In the genomic region with DNA sequence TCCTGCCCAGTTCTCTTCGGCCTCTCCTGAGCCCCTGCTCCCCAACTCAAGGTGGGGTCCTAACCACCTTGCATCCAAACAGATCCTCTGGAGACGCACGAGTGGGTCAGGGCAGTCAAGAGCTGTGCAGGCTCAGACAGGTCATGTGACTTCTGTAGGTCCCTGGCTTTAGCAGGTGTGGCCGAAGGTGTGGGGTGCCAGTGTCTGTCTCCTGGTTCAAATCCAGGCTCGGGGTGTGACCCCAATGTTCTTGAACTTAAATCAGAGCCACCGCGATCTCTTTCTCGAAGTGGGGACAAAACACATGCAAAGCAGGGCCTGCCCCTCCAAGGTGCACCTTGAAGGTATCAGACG, we compare ENCODE assay signal across 11 cellular contexts. TPM values are rescaled to one million over a fixed set of nuclear protein-coding genes. Genes with fewer than 3 reads are reported as not detected.
A peak's percentile ranks its signal among the peaks of the same experiment; 100 is the strongest.
DNase-seq lines count a peak whose midpoint lies in the region; ATAC-seq, FAIRE-seq and TF ChIP-seq lines count a peak whose summit lies in the region.
"Had no signal": no experiment of that assay in that cellular context is flagged by ENCODE, and none has a peak within 500 bp of the region (broad histone marks: within the 10 kb centered on the region; RNA-seq: fewer than 3 reads in every experiment).

No MANE protein-coding gene starts in this region.

- H3K4me3 Mint-ChIP-seq in WTC11 (no peak overlapping the region), nephron (no peak overlapping the region)
- no peak overlapping the region for H3K4me3 Mint-ChIP-seq in activated CD4-positive, alpha-beta T cell treated with anti-CD3 and anti-CD28 coated beads for 36 hours

- H2AFZ ChIP-seq in H1 (ENCODE audit: low read length) = no peak overlapping the region

- H2BK5ac ChIP-seq in H1 (ENCODE audit: low read depth, low read length) = no peak overlapping the region; the same call in 1 of the 2 replicates

- no peaks in the 10 kb centered on the region for H3K36me3 Mint-ChIP-seq in WTC11
- H3K36me3 Mint-ChIP-seq in nephron (ENCODE audit: low read depth) = no peaks in the 10 kb centered on the region
- peaks cover 35% of the 10 kb centered on the region for H3K36me3 Mint-ChIP-seq in activated CD4-positive, alpha-beta T cell treated with anti-CD3 and anti-CD28 coated beads for 36 hours (ENCODE audit: low read depth)

- peak overlapping the region; percentile 35; the same call in 1 of the 2 replicates for H2BK12ac ChIP-seq in H1 (ENCODE audit: low read depth, low read length)

- H3K4me1 Mint-ChIP-seq in WTC11 (peaks cover 80% of the 10 kb centered on the region), nephron (peaks cover 82% of the 10 kb centered on the region)
- peaks cover 43% of the 10 kb centered on the region for H3K4me1 Mint-ChIP-seq in activated CD4-positive, alpha-beta T cell treated with anti-CD3 and anti-CD28 coated beads for 36 hours

- TF ChIP-seq POLR2A in H1 (IDR thresholded peaks at IDR 0.05; ENCODE audit: control extremely low read depth in 1 of 2, low read depth in 2 of 2, low read length in 2 of 2) = no peak
- TF ChIP-seq POLR2A in testis (IDR thresholded peaks at IDR 0.05) = no peak

- H3K36me3 ChIP-seq in H1 (ENCODE audit: control insufficient read depth in 2 of 4, insufficient read depth in 4 of 4, low read length in 3 of 4) (no peaks in the 10 kb centered on the region), testis (ENCODE audit: low read depth, missing control alignments) (no peaks in the 10 kb centered on the region)

- H4K91ac ChIP-seq in H1 (replicated peaks; ENCODE audit: insufficient read length, low read length) = no peak overlapping the region

- no peak for TF ChIP-seq CTCF in WTC11 (IDR thresholded peaks at IDR 0.05)
- TF ChIP-seq CTCF in H1 (IDR thresholded peaks at IDR 0.05; ENCODE audit: control extremely low read depth in 1 of 3, insufficient read depth in 1 of 3, low read depth in 1 of 3, low read length in 3 of 3) = no peak
- TF ChIP-seq CTCF in nephron (IDR thresholded peaks at IDR 0.05; ENCODE audit: unreplicated experiment in 3 of 3) = no peak
- TF ChIP-seq CTCF in testis (IDR thresholded peaks at IDR 0.05) = no peak

- H3K4ac ChIP-seq in H1 (replicated peaks; ENCODE audit: insufficient read length, low read depth, low read length) = no peak overlapping the region

- H3K27me3 Mint-ChIP-seq in WTC11 (ENCODE audit: low read depth) (no peaks in the 10 kb centered on the region), nephron (ENCODE audit: low read depth) (peaks cover 8% of the 10 kb centered on the region)
- H3K27me3 Mint-ChIP-seq in activated CD4-positive, alpha-beta T cell treated with anti-CD3 and anti-CD28 coated beads for 36 hours = no peaks in the 10 kb centered on the region

- H3K27ac ChIP-seq in H1 (ENCODE audit: low read depth, low read length) = no peak overlapping the region
- H3K27ac ChIP-seq in testis = peak overlapping the region; percentile 90 to 93

- H3K23ac ChIP-seq in H1 (ENCODE audit: insufficient read length) = no peak overlapping the region

- no peak for TF ChIP-seq RAD21 in H1 (IDR thresholded peaks at IDR 0.05 in 1 of 2, conservative IDR thresholded peaks at IDR 0.05 in 1 of 2; ENCODE audit: low read depth in 2 of 2, low read length in 2 of 2)

- H3K79me1 ChIP-seq in H1 (ENCODE audit: low read depth, low read length) = peaks cover 12% of the 10 kb centered on the region

- H4K5ac ChIP-seq in H1 (ENCODE audit: insufficient read length, low read depth, low read length) = no peak overlapping the region

- no peak for ATAC-seq in WTC11
- ATAC-seq in activated CD4-positive, alpha-beta T cell treated with anti-CD3 and anti-CD28 coated beads for 36 hours = no peak
- ATAC-seq: stimulated activated naive CD8-positive, alpha-beta T cell treated with anti-CD3 and anti-CD28 coated beads, Interleukin-15, Interleukin-2, amounts not matched to agents 100 U/mL and 50 U/mL, for 24 hours had no signal

- H2BK15ac ChIP-seq in H1 (ENCODE audit: low read length) = no peak overlapping the region

- H4K20me1 ChIP-seq in H1 (replicated peaks in 1 of 2; ENCODE audit: control insufficient read depth in 1 of 2, insufficient read depth in 2 of 2, low read length in 2 of 2) = no peaks in the 10 kb centered on the region

- H3K27me3 ChIP-seq in H1 (replicated peaks in 1 of 4; ENCODE audit: control insufficient read depth in 3 of 4, extremely low read depth in 1 of 4, insufficient read depth in 3 of 4, low read length in 3 of 4) (no peaks in the 10 kb centered on the region; a peak in 1 of 7 replicates), testis (no peaks in the 10 kb centered on the region)

- 0 out of 2 replicates have a peak overlapping the region, but pooled peaks have one; percentile 94 for H2AK5ac ChIP-seq in H1 (ENCODE audit: low read depth, low read length)

- intact Hi-C loops in testis (cut with DNase I; ENCODE audit: low total_unique reads) = no loop called here
- intact Hi-C loops in activated CD4-positive, alpha-beta T cell treated with anti-CD3 and anti-CD28 coated beads for 36 hours (cut with DNase I, micrococcal nuclease) = no loop called here

- H3K4me1 ChIP-seq in H1 (replicated peaks in 1 of 4; ENCODE audit: control insufficient read depth in 3 of 4, insufficient read depth in 4 of 4, low read length in 3 of 4) (peaks cover 24 to 63% (median 33%) of the 10 kb centered on the region in 4 experiments), testis (peaks cover 72% of the 10 kb centered on the region)

- FAIRE-seq in H1 (lab: Jason Lieb, UNC) = no peak
- FAIRE-seq: keratinocyte had no signal

- peaks cover 0 to 7% of the 10 kb centered on the region in 2 experiments; a peak in 1 of 4 replicates for H3K79me2 ChIP-seq in H1 (ENCODE audit: control insufficient read depth in 1 of 2, insufficient read depth in 2 of 2, low read length in 2 of 2)

- no peak overlapping the region for H3K18ac ChIP-seq in H1 (ENCODE audit: extremely low read depth, low read length)

- H3K9ac ChIP-seq in H1 (replicated peaks in 1 of 4; ENCODE audit: extremely low read depth in 1 of 4, low read depth in 3 of 4, low read length in 3 of 4) = no peak overlapping the region

- H3K4me3 ChIP-seq in H1 (ENCODE audit: extremely low read depth in 1 of 4, insufficient read depth in 2 of 4, low read depth in 3 of 4, low read length in 4 of 4) (no peak overlapping the region), testis (no peak overlapping the region)

- CTCF ChIA-PET in WTC11 (lab: Charles Lee) (interaction anchor here (1.1 to 11.8 kb wide), 3 partner anchors 27 to 62 kb away, joined by 4 to 178 read pairs (median 5); a partner anchor contains a TSS), H1 (lab: Charles Lee; ENCODE audit: partially characterized antibody) (interaction anchor here (0.7 to 15.0 kb wide), 6 partner anchors 6 to 338 kb away, joined by 3 to 168 read pairs (median 39); no protein-coding TSS in a partner anchor)
- CTCF ChIA-PET in activated CD4-positive, alpha-beta T cell treated with anti-CD3 and anti-CD28 coated beads for 36 hours (lab: Charles Lee) = interaction anchor here (0.7 kb wide), 1 partner anchor 40 kb away, joined by 3 read pairs; no protein-coding TSS in a partner anchor

- H3K4me2 ChIP-seq in H1 (ENCODE audit: insufficient read depth in 1 of 2, low read depth in 2 of 2, low read length in 2 of 2) = no peak overlapping the region

- DNase-seq in WTC11 (ENCODE audit: low spot score) (no peak), H1 (ENCODE audit: low read depth in 1 of 2, low spot score in 2 of 2) (no peak), testis (no peak), RPMI8226 (no peak), NCI-H524 treated with DMSO at 0.1 percent for 48 hours (lab: John Stamatoyannopoulos, UW) (no peak), NCI-H187 (lab: John Stamatoyannopoulos, UW) (no peak)
- DNase-seq in activated CD4-positive, alpha-beta T cell treated with anti-CD3 and anti-CD28 coated beads for 36 hours = no peak
- DNase-seq: activated CD4-positive, alpha-beta T cell treated with anti-CD3 and anti-CD28 coated beads, Interleukin-2, amount 50 U/mL, for 48 hours; stimulated activated naive CD8-positive, alpha-beta T cell treated with anti-CD3 and anti-CD28 coated beads, Interleukin-15, Interleukin-2, amounts not matched to agents 100 U/mL and 50 U/mL, for 24 hours had no signal

- H3K23me2 ChIP-seq in H1 (ENCODE audit: low read depth, low read length) = no peaks in the 10 kb centered on the region

- H2BK120ac ChIP-seq in H1 (replicated peaks; ENCODE audit: low read depth, low read length) = no peak overlapping the region

- no peaks in the 10 kb centered on the region for H3K9me3 Mint-ChIP-seq in WTC11
- no peaks in the 10 kb centered on the region for H3K9me3 Mint-ChIP-seq in nephron
- H3K9me3 Mint-ChIP-seq in activated CD4-positive, alpha-beta T cell treated with anti-CD3 and anti-CD28 coated beads for 36 hours (ENCODE audit: low read depth) = no peaks in the 10 kb centered on the region

- H3K56ac ChIP-seq in H1 (replicated peaks; ENCODE audit: insufficient read length, low read depth, low read length) = no peak overlapping the region

- H2BK20ac ChIP-seq in H1 (ENCODE audit: low read length) = 0 out of 2 replicates have a peak overlapping the region, but pooled peaks have one; percentile 69

- no peak overlapping the region; the same call in 1 of the 2 replicates for H4K8ac ChIP-seq in H1 (ENCODE audit: extremely low read depth, insufficient read depth, low read length)

- POLR2A ChIA-PET in WTC11 (lab: Charles Lee) = no interaction called here
- POLR2A ChIA-PET in H1 (lab: Charles Lee; ENCODE audit: partially characterized antibody) = interaction anchor here (1.3 to 1.9 kb wide), 2 partner anchors 9 to 56 kb away, joined by 4 to 5 read pairs; no protein-coding TSS in a partner anchor
- POLR2A ChIA-PET in activated CD4-positive, alpha-beta T cell treated with anti-CD3 and anti-CD28 coated beads for 36 hours (lab: Charles Lee) = no interaction called here

- H3K9me3 ChIP-seq in H1 (ENCODE audit: insufficient read depth in 2 of 2, low read depth in 1 of 2, low read length in 1 of 2) (no peaks in the 10 kb centered on the region), testis (no peaks in the 10 kb centered on the region)

- H3K14ac ChIP-seq in H1 (ENCODE audit: insufficient read length) = no peak overlapping the region

- TF ChIP-seq EP300 in H1 (IDR thresholded peaks at IDR 0.05; ENCODE audit: borderline replicate concordance in 1 of 2, low read depth in 2 of 2, low read length in 2 of 2) = no peak

- WGBS in H1 (ENCODE audit: extremely low coverage in 1 of 2, insufficient coverage in 1 of 2, insufficient read length in 1 of 2, insufficient replicate concordance in 2 of 2, low coverage in 1 of 2, low lambda C conversion rate in 2 of 2, missing lambda C conversion rate in 1 of 2), 2 experiments = 91% methylated on average over 9 of the region's 9 CpGs; no CpG with 5 or more reads in 1 of the 2 experiments
- WGBS in testis, 2 donors = 76 to 83% methylated on average over 8 to 9 of the region's 9 CpGs

- H3K27ac Mint-ChIP-seq in WTC11 = peak overlapping the region; percentile 87
- H3K27ac Mint-ChIP-seq in nephron = peak overlapping the region; percentile 59 to 84 (median 83)
- H3K27ac Mint-ChIP-seq in activated CD4-positive, alpha-beta T cell treated with anti-CD3 and anti-CD28 coated beads for 36 hours = no peak overlapping the region

RNA-seq across cellular contexts. Expression of a gene that starts 27.4 kb away (rescaled TPM):
- total RNA-seq in WTC11 (2021) (40.6 to 45.0 TPM (median 42.0 TPM) in 3 replicates), testis (100 to 1,000 TPM in 1 of 2 donors, 10 to 100 TPM in 1; 96.4 to 101 TPM)
- 36.8 and 37.1 TPM in 2 replicates for total RNA-seq in H1 (2021; fragmentation: NEBNext Ultra II Directional; extraction: Animal tissue kit (Norgen Biotek cat#: 25700))
- polyA plus RNA-seq in H1 (2011; rRNA removed) (21.4 and 26.7 TPM in 2 replicates), testis (ENCODE audit: insufficient read depth, low read depth, low replicate concordance) (66.1 TPM)
- 15.9 TPM for polyA plus RNA-seq in H1 (2011; cell fraction: cytosol; rRNA removed)
- 24.2 TPM for polyA plus RNA-seq in H1 (2011; cell fraction: nucleus; rRNA removed)
- polyA plus RNA-seq in H1 (2012, experiment 1 of 2) = 23.4 to 31.1 TPM (median 26.4 TPM) in 4 replicates
- polyA plus RNA-seq in H1 (2012, experiment 2 of 2) = 17.3 TPM
- 44.8 TPM for polyA plus RNA-seq in H1 (2013, experiment 1 of 2)
- 44.6 TPM for polyA plus RNA-seq in H1 (2013, experiment 2 of 2)
- polyA minus RNA-seq in H1 (2011; rRNA and poly(A)+ RNA removed) = 23.9 and 27.9 TPM in 2 replicates
- polyA minus RNA-seq in H1 (2011; cell fraction: cytosol; rRNA and poly(A)+ RNA removed) = 13.4 TPM
- 12.3 TPM for polyA minus RNA-seq in H1 (2011; cell fraction: nucleus; rRNA and poly(A)+ RNA removed)
- total RNA-seq in activated CD4-positive, alpha-beta T cell treated with anti-CD3 and anti-CD28 coated beads for 36 hours = 100 to 1,000 TPM; 130 to 162 TPM
